ENCODE assay signal across 1 cellular context in genomic region chr1:58583496-58583895, GRCh38.
TF ChIP-seq lines count a peak whose summit lies in the region.

No MANE protein-coding gene starts in this region.

TF ChIP-seq in IMR-90, 13 proteins besides CTCF, POLR2A, EP300 and RAD21 (continued from another document):
- TF ChIP-seq USF2 (IDR thresholded peaks at IDR 0.05; ENCODE audit: low read depth, low read length), result no peak
- TF ChIP-seq CEBPB (IDR thresholded peaks at IDR 0.05; ENCODE audit: low read depth, low read length), result no peak
- TF ChIP-seq NFE2L2 (IDR thresholded peaks at IDR 0.05; ENCODE audit: low read depth, low read length), result no peak
TF ChIP-seq in IMR-90: peak in this region for 0.
